8 cellular contexts compared by ENCODE assay signal in genomic region chr10:84375011-84375410, GRCh38. TPM values are rescaled to one million over a fixed set of nuclear protein-coding genes. Genes with fewer than 3 reads are reported as not detected.
DNase-seq lines count a peak whose midpoint lies in the region; ATAC-seq and TF ChIP-seq lines count a peak whose summit lies in the region.

No MANE protein-coding gene starts in this region.

- no peak overlapping the region for H3K27ac Mint-ChIP-seq in mesothelial cell of epicardium

- no peaks in the 10 kb centered on the region for H3K9me3 Mint-ChIP-seq in mesothelial cell of epicardium

- H3K4me3 Mint-ChIP-seq in mesothelial cell of epicardium, result no peak overlapping the region

- DNase-seq in Caki2 (ENCODE audit: low read depth) (peak; percentile 36), KG1 (lab: John Stamatoyannopoulos, UW) (peak; percentile 50), SK-MEL-5 (ENCODE audit: low read depth, low spot score) (peak; percentile 66), dedifferentiated amniotic fluid mesenchymal stem cell (ENCODE audit: extremely low spot score) (peak; percentile 60), mesothelial cell of epicardium (ENCODE audit: low spot score in 2 of 2, unreplicated experiment in 2 of 2) (no peak), GM19238 (ENCODE audit: insufficient read length, low spot score) (no peak)

- peaks cover 12% of the 10 kb centered on the region for H3K4me1 Mint-ChIP-seq in mesothelial cell of epicardium

- H3K36me3 Mint-ChIP-seq in mesothelial cell of epicardium, result peaks cover 16% of the 10 kb centered on the region

- peak; percentile 61 for ATAC-seq in GM18519 (IDR thresholded peaks at IDR 0.05; ENCODE audit: low FRiP score, unreplicated experiment)
- no peak for ATAC-seq in GM19397 (IDR thresholded peaks at IDR 0.05; ENCODE audit: unreplicated experiment)

- H3K27me3 Mint-ChIP-seq in mesothelial cell of epicardium (ENCODE audit: low read depth), result no peaks in the 10 kb centered on the region

- peak; percentile 58 for TF ChIP-seq CTCF in mesothelial cell of epicardium (IDR thresholded peaks at IDR 0.05; ENCODE audit: unreplicated experiment)

- in situ Hi-C loops in Caki2 (cut with HindIII; ENCODE audit: low pct_unique_long_range_greater_than_20kb, low sequenced_read_pairs) (no loop called here), SK-MEL-5 (cut with HindIII; ENCODE audit: low pct_unique_long_range_greater_than_20kb, low sequenced_read_pairs) (no loop called here)

RNA-seq across cellular contexts. Expression of gene CCSER2, which starts 46.6 kb away (rescaled TPM):
- 9.5 and 24.9 TPM in 2 replicates for total RNA-seq in Caki2 (2014; rRNA removed; shearing (Covaris generic); ENCODE audit: low replicate concordance)
- 15.6 TPM in 2 replicates for total RNA-seq in SK-MEL-5 (2014; rRNA removed; shearing (Covaris generic))
- 8.4 and 10.9 TPM in 2 replicates for polyA plus RNA-seq in SK-MEL-5 (2015; cell fraction: cytosol; rRNA removed)
- polyA plus RNA-seq in SK-MEL-5 (2015; cell fraction: nucleus; rRNA removed), result 6.4 and 10.0 TPM in 2 replicates
- 37.1 to 44.2 TPM (median 38.7 TPM) in 3 replicates for total RNA-seq in mesothelial cell of epicardium

Comparison
In these comparisons a context has a peak if more than half of its experiments do, and no peak if none do; other contexts are left out.
1. DNase-seq: peak in Caki2 (single experiment), KG1 (single experiment), SK-MEL-5 (single experiment) and dedifferentiated amniotic fluid mesenchymal stem cell (single experiment); none in mesothelial cell of epicardium (0 of 2) and GM19238 (single experiment).